Comparison of ENCODE assay signal across 24 cellular contexts in genomic region chr14:79730911-79731310, GRCh38.
DNase-seq lines count a peak whose midpoint lies in the region; ATAC-seq and TF ChIP-seq lines count a peak whose summit lies in the region.
"Had no signal": no experiment of that assay in that cellular context is flagged by ENCODE, and none has a peak within 500 bp of the region (broad histone marks: within the 10 kb centered on the region; RNA-seq: fewer than 3 reads in every experiment).

No MANE protein-coding gene starts in this region.

- CTCF ChIA-PET in activated naive CD4-positive, alpha-beta T cell treated with anti-CD3 and anti-CD28 coated beads, Interleukin-2, amount 10 ng/mL, durations not matched to agents 7 days and 5 days (lab: Charles Lee) = no interaction called here

- peak overlapping the region; percentile 40 to 71 (median 57) for H3K4me2 ChIP-seq in BLaER1 treated with 17β-estradiol and CSF1 and Interleukin-3, amounts not matched to agents 10 nM and 100 nM
- H3K4me2 ChIP-seq: A549 had no signal

- H3K4me3 Mint-ChIP-seq in activated naive CD4-positive, alpha-beta T cell treated with anti-CD3 and anti-CD28 coated beads, Interleukin-2, amount 10 ng/mL, durations not matched to agents 7 days and 5 days = no peak overlapping the region
- H3K4me3 Mint-ChIP-seq: CD4-positive, CD25-positive, alpha-beta regulatory T cell; H9; neural crest cell; stimulated activated effector memory CD8-positive, alpha-beta T cell treated with anti-CD3 and anti-CD28 coated beads, Interleukin-12 subunit alpha, Interleukin-12 subunit beta, amount 100 ng/mL, for 72 hours had no signal

- H3K9ac ChIP-seq in BLaER1 treated with 17β-estradiol and CSF1 and Interleukin-3, amounts not matched to agents 10 nM and 100 nM = no peak overlapping the region

- no peak overlapping the region for H3K4me3 ChIP-seq in BLaER1 treated with 17β-estradiol and CSF1 and Interleukin-3, amounts not matched to agents 10 nM and 100 nM
- H3K4me3 ChIP-seq: A549, tibial artery had no signal

- no peaks in the 10 kb centered on the region for H3K36me3 Mint-ChIP-seq in activated naive CD4-positive, alpha-beta T cell treated with anti-CD3 and anti-CD28 coated beads, Interleukin-2, amount 10 ng/mL, durations not matched to agents 7 days and 5 days
- H3K36me3 Mint-ChIP-seq: CD4-positive, CD25-positive, alpha-beta regulatory T cell; stimulated activated effector memory CD8-positive, alpha-beta T cell treated with anti-CD3 and anti-CD28 coated beads, Interleukin-12 subunit alpha, Interleukin-12 subunit beta, amount 100 ng/mL, for 72 hours had no signal

- peaks cover 10 to 38% (median 23%) of the 10 kb centered on the region in 10 experiments; a peak in 19 of 20 replicates for H3K4me1 ChIP-seq in BLaER1 treated with 17β-estradiol and CSF1 and Interleukin-3, amounts not matched to agents 10 nM and 100 nM
- H3K4me1 ChIP-seq: A549, tibial artery had no signal

- H3K27ac Mint-ChIP-seq in activated naive CD4-positive, alpha-beta T cell treated with anti-CD3 and anti-CD28 coated beads, Interleukin-2, amount 10 ng/mL, durations not matched to agents 7 days and 5 days = no peak overlapping the region
- H3K27ac Mint-ChIP-seq: CD4-positive, CD25-positive, alpha-beta regulatory T cell; H9; stimulated activated effector memory CD8-positive, alpha-beta T cell treated with anti-CD3 and anti-CD28 coated beads, Interleukin-12 subunit alpha, Interleukin-12 subunit beta, amount 100 ng/mL, for 72 hours had no signal

- no peak overlapping the region for H3K27ac ChIP-seq in BLaER1 treated with 17β-estradiol and CSF1 and Interleukin-3, amounts not matched to agents 10 nM and 100 nM
- H3K27ac ChIP-seq: A549, RWPE1, tibial artery had no signal

- TF ChIP-seq CTCF in GM10266 (IDR thresholded peaks at IDR 0.05; ENCODE audit: control insufficient read depth, insufficient read depth, low read depth, missing control alignments) = no peak

- H4K20me1 ChIP-seq in BLaER1 treated with 17β-estradiol and CSF1 and Interleukin-3, amounts not matched to agents 10 nM and 100 nM = no peaks in the 10 kb centered on the region

- ATAC-seq in HG03045 (IDR thresholded peaks at IDR 0.05; ENCODE audit: unreplicated experiment) (no peak), HG02981 (IDR thresholded peaks at IDR 0.05; ENCODE audit: unreplicated experiment) (no peak)
- ATAC-seq: A549; left cardiac atrium; stimulated activated effector memory CD8-positive, alpha-beta T cell treated with anti-CD3 and anti-CD28 coated beads, Interleukin-12 subunit alpha, Interleukin-12 subunit beta, amount 100 ng/mL, for 72 hours had no signal

- no peaks in the 10 kb centered on the region for H3K27me3 Mint-ChIP-seq in activated naive CD4-positive, alpha-beta T cell treated with anti-CD3 and anti-CD28 coated beads, Interleukin-2, amount 10 ng/mL, durations not matched to agents 7 days and 5 days
- H3K27me3 Mint-ChIP-seq: CD4-positive, CD25-positive, alpha-beta regulatory T cell had no signal

- H3K27me3 ChIP-seq in BLaER1 treated with 17β-estradiol and CSF1 and Interleukin-3, amounts not matched to agents 10 nM and 100 nM = no peaks in the 10 kb centered on the region
- H3K27me3 ChIP-seq: tibial artery had no signal

- peak; percentile 5 for DNase-seq in KG1 (lab: John Stamatoyannopoulos, UW)
- DNase-seq in astrocyte of the hippocampus (ENCODE audit: low read depth, low spot score) = peak; percentile 88
- DNase-seq in myocyte (ENCODE audit: low read depth) = peak; percentile 0
- DNase-seq in GM10266 (ENCODE audit: extremely low spot score) = no peak
- DNase-seq in activated naive CD4-positive, alpha-beta T cell treated with anti-CD3 and anti-CD28 coated beads, Interleukin-2, amount 10 ng/mL, durations not matched to agents 7 days and 5 days = no peak
- DNase-seq: activated CD4-positive, alpha-beta T cell treated with anti-CD3 and anti-CD28 coated beads for 48 hours; activated CD8-positive, alpha-beta memory T cell treated with anti-CD3 and anti-CD28 coated beads, Interleukin-2, amount 50 U/mL, for 48 hours; activated gamma-delta T cell; amniotic stem cell; CD4-positive, CD25-positive, alpha-beta regulatory T cell; H9; left cardiac atrium; midbrain; NCI-H1694; NCI-H446; stimulated activated CD4-positive, alpha-beta T cell treated with anti-CD3 and anti-CD28 coated beads, Interleukin-15, amount 100 ng/mL, for 24 hours; tibial artery had no signal

- peaks cover 6% of the 10 kb centered on the region for H3K4me1 Mint-ChIP-seq in activated naive CD4-positive, alpha-beta T cell treated with anti-CD3 and anti-CD28 coated beads, Interleukin-2, amount 10 ng/mL, durations not matched to agents 7 days and 5 days
- H3K4me1 Mint-ChIP-seq: CD4-positive, CD25-positive, alpha-beta regulatory T cell; stimulated activated effector memory CD8-positive, alpha-beta T cell treated with anti-CD3 and anti-CD28 coated beads, Interleukin-12 subunit alpha, Interleukin-12 subunit beta, amount 100 ng/mL, for 72 hours had no signal

- peaks cover 6 to 26% (median 15%) of the 10 kb centered on the region in 11 experiments for H3K9me3 ChIP-seq in BLaER1 treated with 17β-estradiol and CSF1 and Interleukin-3, amounts not matched to agents 10 nM and 100 nM (replicated peaks in 1 of 11)
- H3K9me3 ChIP-seq: A549, tibial artery had no signal

- no peaks in the 10 kb centered on the region for H3K9me3 Mint-ChIP-seq in activated naive CD4-positive, alpha-beta T cell treated with anti-CD3 and anti-CD28 coated beads, Interleukin-2, amount 10 ng/mL, durations not matched to agents 7 days and 5 days

- H3K36me3 ChIP-seq in BLaER1 treated with 17β-estradiol and CSF1 and Interleukin-3, amounts not matched to agents 10 nM and 100 nM = no peaks in the 10 kb centered on the region
- H3K36me3 ChIP-seq: tibial artery had no signal

Comparison
In these comparisons a context has a peak if more than half of its experiments do, and no peak if none do; other contexts are left out.
1. DNase-seq: peak in KG1 (single experiment), astrocyte of the hippocampus (single experiment) and myocyte (single experiment); none in GM10266 (single experiment) and activated naive CD4-positive, alpha-beta T cell treated with anti-CD3 and anti-CD28 coated beads, Interleukin-2, amount 10 ng/mL, durations not matched to agents 7 days and 5 days (single experiment).